In the genomic region with DNA sequence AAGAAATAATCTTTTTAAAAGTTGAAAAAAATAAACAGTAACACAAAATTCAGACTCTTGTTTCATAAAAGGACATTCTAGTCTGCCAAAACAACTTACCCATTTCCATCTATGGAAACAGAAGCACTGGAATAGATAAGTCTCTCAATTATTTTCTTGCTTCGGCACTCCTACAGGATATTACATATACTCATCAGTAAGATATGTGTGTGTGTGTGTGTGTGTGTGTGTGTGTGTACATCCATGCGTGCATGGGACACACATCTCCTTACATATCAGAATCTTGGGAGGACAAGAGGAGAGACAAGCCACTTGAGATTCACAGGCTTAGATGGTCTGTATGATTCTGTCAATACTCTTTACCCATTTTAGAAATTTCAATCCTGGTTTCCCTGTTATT, we compare ENCODE assay signal across 22 cellular contexts.
"Had no signal": no experiment of that assay in that cellular context is flagged by ENCODE, and none has a peak within 500 bp of the region (broad histone marks: within the 10 kb centered on the region; RNA-seq: fewer than 3 reads in every experiment).

No MANE protein-coding gene starts in this region.

- H3K9me3 ChIP-seq: colonic mucosa, mucosa of descending colon, ovary, testis, transverse colon had no signal

- H3K27me3 ChIP-seq: colonic mucosa, heart left ventricle, ovary, testis, transverse colon had no signal

- H3K27ac ChIP-seq: colonic mucosa, heart left ventricle, ovary, skin epidermis, testis, transverse colon had no signal

- ATAC-seq: heart left ventricle; left lobe of liver; mucosa of descending colon; natural killer cell; sciatic nerve; stimulated activated naive B cell treated with anti-CD40 and anti-IgM and Interleukin-4, amounts not matched to agents 10 μg/mL and 1 μg/mL and 100 μg/mL, for 72 hours; stimulated activated naive CD8-positive, alpha-beta T cell treated with anti-CD3 and anti-CD28 coated beads, Interleukin-15, amount 100 ng/mL, for 72 hours had no signal

- DNase-seq: cerebellar nuclear complex; colonic mucosa; effector CD4-positive, alpha-beta T cell; endodermal cell; heart left ventricle; hypothalamus; islet precursor cell; mammary epithelial cell; mucosa of descending colon; natural killer cell; ovary; stimulated activated CD4-positive, alpha-beta T cell treated with anti-CD3 and anti-CD28 coated beads, Interleukin-2, amount 100 ng/mL, for 24 hours; stimulated activated CD4-positive, alpha-beta T cell treated with anti-CD3 and anti-CD28 coated beads, Interleukin-4, amount 100 ng/mL, for 4 hours; stimulated activated naive B cell treated with anti-CD40 and anti-IgM and Interleukin-4, amounts not matched to agents 10 μg/mL and 1 μg/mL and 100 μg/mL, for 72 hours; stimulated activated naive CD8-positive, alpha-beta T cell treated with anti-CD3 and anti-CD28 coated beads, Interleukin-15, amount 100 ng/mL, for 72 hours; testis; transverse colon had no signal

- H3K4me3 Mint-ChIP-seq: endodermal cell; natural killer cell; neural crest cell; stimulated activated naive B cell treated with anti-CD40 and anti-IgM and Interleukin-4, amounts not matched to agents 10 μg/mL and 1 μg/mL and 100 μg/mL, for 72 hours; stimulated activated naive CD8-positive, alpha-beta T cell treated with anti-CD3 and anti-CD28 coated beads, Interleukin-15, amount 100 ng/mL, for 72 hours had no signal

- H3K36me3 ChIP-seq: colonic mucosa, ovary, transverse colon had no signal

- H3K27me3 Mint-ChIP-seq: progenitor cell of endocrine pancreas; stimulated activated naive B cell treated with anti-CD40 and anti-IgM and Interleukin-4, amounts not matched to agents 10 μg/mL and 1 μg/mL and 100 μg/mL, for 72 hours; stimulated activated naive CD8-positive, alpha-beta T cell treated with anti-CD3 and anti-CD28 coated beads, Interleukin-15, amount 100 ng/mL, for 72 hours had no signal

- H3K4me3 ChIP-seq: colonic mucosa, heart left ventricle, mucosa of descending colon, ovary, skin epidermis, testis, transverse colon had no signal

- H3K9me3 Mint-ChIP-seq: endodermal cell, natural killer cell, neural crest cell had no signal

- H3K36me3 Mint-ChIP-seq: natural killer cell had no signal

- H3K27ac Mint-ChIP-seq: endodermal cell; natural killer cell; progenitor cell of endocrine pancreas; stimulated activated naive B cell treated with anti-CD40 and anti-IgM and Interleukin-4, amounts not matched to agents 10 μg/mL and 1 μg/mL and 100 μg/mL, for 72 hours had no signal

- H3K4me1 ChIP-seq: colonic mucosa, testis, transverse colon had no signal

- H3K4me1 Mint-ChIP-seq: natural killer cell had no signal
